8 cellular contexts compared by ENCODE assay signal in the genomic region with DNA sequence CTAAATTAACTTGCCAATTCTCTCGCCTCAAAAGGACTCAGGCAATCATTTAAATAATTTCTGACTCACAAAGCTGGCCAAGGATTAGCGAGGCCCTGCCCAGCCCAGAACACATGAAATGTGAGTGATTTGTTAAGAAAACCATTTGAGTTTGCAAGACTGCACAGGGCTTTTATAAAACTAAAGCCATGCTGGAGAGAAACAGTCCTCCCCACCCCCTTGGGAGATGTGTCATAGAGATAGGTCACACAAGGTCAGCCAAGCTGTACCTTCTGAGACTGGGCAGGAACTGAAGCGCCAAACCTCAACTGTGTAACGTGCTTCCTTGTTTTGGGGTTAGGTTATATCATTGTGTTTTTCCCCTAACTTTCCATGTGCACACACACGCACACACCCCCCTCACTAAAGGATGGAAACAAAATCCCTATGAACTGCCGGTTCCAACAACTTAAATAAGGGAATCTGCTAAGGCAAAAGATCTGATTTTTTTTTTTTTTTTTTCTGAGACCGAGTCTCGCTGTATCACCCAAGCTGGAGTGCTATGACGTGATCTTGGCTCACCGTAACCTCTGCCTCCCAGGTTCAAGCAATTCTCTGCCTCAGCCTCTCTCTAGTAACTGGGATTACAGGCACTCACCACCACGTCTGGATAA. TPM values are rescaled to one million over a fixed set of nuclear protein-coding genes. Genes with fewer than 3 reads are reported as not detected.
DNase-seq lines count a peak whose midpoint lies in the region; ATAC-seq and TF ChIP-seq lines count a peak whose summit lies in the region.

No MANE protein-coding gene starts in this region.

- H3K27ac ChIP-seq in HEK293 (ENCODE audit: extremely low read depth, low read depth, low read length) (no peak overlapping the region), mesendoderm (ENCODE audit: low read depth, low read length) (no peak overlapping the region)

- peak overlapping the region in 3 of 5 experiments; percentile 58 to 69 (median 60) for H3K4me3 Mint-ChIP-seq in brain

- H3K4ac ChIP-seq in mesendoderm (ENCODE audit: low read depth, low read length), result no peak overlapping the region

- no peak overlapping the region for H3K4me2 ChIP-seq in mesendoderm (ENCODE audit: low read length)

- peak overlapping the region; percentile 15 for H3K56ac ChIP-seq in mesendoderm (ENCODE audit: low read length)

- no peak overlapping the region for H2AK5ac ChIP-seq in mesendoderm (ENCODE audit: low read length)

- CTCF ChIA-PET in HEK293 (lab: Yijun Ruan, JAX), result interaction anchor here (1.0 to 1.8 kb wide), 2 partner anchors 10 to 73 kb away, joined by 3 to 16 read pairs; no protein-coding TSS in a partner anchor

- H3K9me3 Mint-ChIP-seq in brain, result peaks cover 3 to 10% (median 7%) of the 10 kb centered on the region in 5 experiments

- POLR2A ChIA-PET in HEK293 (lab: Yijun Ruan, JAX), result interaction anchor here (0.6 to 0.7 kb wide), 2 partner anchors 20 to 250 kb away, joined by 3 read pairs; no protein-coding TSS in a partner anchor

- no peaks in the 10 kb centered on the region for H3K79me2 ChIP-seq in mesendoderm (ENCODE audit: control insufficient read depth, insufficient read depth, low read length)

- peak; percentile 99 for ATAC-seq in GM18508 (IDR thresholded peaks at IDR 0.05; ENCODE audit: insufficient read depth, unreplicated experiment)

- H3K4me3 ChIP-seq in HEK293 (ENCODE audit: low read depth, low read length) (no peak overlapping the region), mesendoderm (ENCODE audit: low read length) (no peak overlapping the region)

- H3K9ac ChIP-seq in mesendoderm (ENCODE audit: low read length), result no peak overlapping the region

- no peak overlapping the region for H3K23ac ChIP-seq in mesendoderm (ENCODE audit: low read length)

- H3K27me3 ChIP-seq in mesendoderm (ENCODE audit: insufficient read depth, low read length, poor library complexity), result no peaks in the 10 kb centered on the region

- H2BK120ac ChIP-seq in mesendoderm (ENCODE audit: low read depth, low read length), result no peak overlapping the region

- H2BK15ac ChIP-seq in mesendoderm (replicated peaks; ENCODE audit: low read depth), result no peak overlapping the region

- no peaks in the 10 kb centered on the region for H3K36me3 ChIP-seq in HEK293 (ENCODE audit: control insufficient read depth in 2 of 2, insufficient read depth in 1 of 2, low read length in 2 of 2)
- no peaks in the 10 kb centered on the region for H3K36me3 ChIP-seq in mesendoderm (ENCODE audit: control insufficient read depth, insufficient read depth, low read length)

- no peak overlapping the region for H4K5ac ChIP-seq in mesendoderm (ENCODE audit: low read length)

- H3K9me3 ChIP-seq in HEK293 (ENCODE audit: control insufficient read depth, insufficient read depth, low read depth, low read length), result no peaks in the 10 kb centered on the region

- peak overlapping the region in 4 of 5 experiments; percentile 91 to 97 (median 94) for H3K27ac Mint-ChIP-seq in brain

- no peak overlapping the region for H3K18ac ChIP-seq in mesendoderm (ENCODE audit: low read length)

- peaks cover 6% of the 10 kb centered on the region for H3K36me3 Mint-ChIP-seq in brain

- TF ChIP-seq CTCF in HEK293 (tag by site-specific recombination; IDR thresholded peaks at IDR 0.05) (no peak), brain (conservative IDR thresholded peaks at IDR 0.05) (no peak)

- peak; percentile 61 for DNase-seq in LoVo (ENCODE audit: low spot score)
- DNase-seq in mesendoderm, result no peak
- no peak for DNase-seq in NCI-H1436 treated with DMSO at 0.1 percent for 48 hours (lab: John Stamatoyannopoulos, UW)
- no peak for DNase-seq in DMS53 (lab: John Stamatoyannopoulos, UW)
- DNase-seq in iPS-NIHi7 (ENCODE audit: extremely low spot score), result no peak

- H2BK5ac ChIP-seq in mesendoderm (ENCODE audit: low read length), result no peak overlapping the region

- no peak overlapping the region for H4K8ac ChIP-seq in mesendoderm (ENCODE audit: low read depth, low read length)

- H3K27me3 Mint-ChIP-seq in brain, result no peaks in the 10 kb centered on the region

- H3K4me1 ChIP-seq in HEK293 (ENCODE audit: control insufficient read depth, insufficient read depth, low read length) (peaks cover 5% of the 10 kb centered on the region), mesendoderm (ENCODE audit: control insufficient read depth, low read depth, low read length) (peaks cover 1% of the 10 kb centered on the region)

- peaks cover 1% of the 10 kb centered on the region for H3K79me1 ChIP-seq in mesendoderm (ENCODE audit: low read length)

- no CpG with 5 or more reads among the region's 11 CpGs for WGBS in mesendoderm (ENCODE audit: extremely low coverage, insufficient coverage, low lambda C conversion rate)

- peaks cover 42% of the 10 kb centered on the region for H3K4me1 Mint-ChIP-seq in brain

TF ChIP-seq in HEK293, 187 proteins besides CTCF, POLR2A, EP300 and RAD21:
- TF ChIP-seq ZNF140 (tag by site-specific recombination; IDR thresholded peaks at IDR 0.05) (no peak), ZNF274 (IDR thresholded peaks at IDR 0.05; ENCODE audit: low read length) (no peak), ZNF274 (tag by site-specific recombination; IDR thresholded peaks at IDR 0.05; ENCODE audit: borderline replicate concordance) (no peak), ZNF830 (tag by site-specific recombination; IDR thresholded peaks at IDR 0.05; ENCODE audit: low read depth) (no peak), ZNF341 (tag by site-specific recombination; IDR thresholded peaks at IDR 0.05; ENCODE audit: low read depth) (0 out of 2 replicates have a peak, but pooled peaks have one; percentile 13), ZNF354C (tag by site-specific recombination; IDR thresholded peaks at IDR 0.05; ENCODE audit: borderline replicate concordance, low read depth) (no peak), KLF7 (tag by site-specific recombination; IDR thresholded peaks at IDR 0.05; ENCODE audit: borderline replicate concordance) (no peak), HOXD13 (CRISPR knock-in tag; IDR thresholded peaks at IDR 0.05; ENCODE audit: borderline replicate concordance) (no peak), ZNF555 (tag by site-specific recombination; conservative IDR thresholded peaks at IDR 0.05) (no peak), ZNF362 (tag by site-specific recombination; IDR thresholded peaks at IDR 0.05) (no peak), ZNF792 (tag by site-specific recombination; IDR thresholded peaks at IDR 0.05) (no peak), SP7 (tag by site-specific recombination; IDR thresholded peaks at IDR 0.05) (peak; percentile 59), ZNF580 (tag by site-specific recombination; IDR thresholded peaks at IDR 0.05) (no peak), ZNF626 (tag by site-specific recombination; IDR thresholded peaks at IDR 0.05) (no peak), ZNF623 (tag by site-specific recombination; IDR thresholded peaks at IDR 0.05) (no peak), TRIM28 (IDR thresholded peaks at IDR 0.05; ENCODE audit: borderline replicate concordance, low read length) (peak; percentile 54; the same call in 1 of the 2 replicates), ZNF621 (tag by site-specific recombination; IDR thresholded peaks at IDR 0.05) (no peak), ZNF561 (tag by site-specific recombination; IDR thresholded peaks at IDR 0.05; ENCODE audit: borderline replicate concordance) (no peak)

RNA-seq across cellular contexts. Expression of gene SPATA12, which starts 8.1 kb away (rescaled TPM):
- not detected for polyA plus RNA-seq in brain (ENCODE audit: insufficient read depth, low read depth, low replicate concordance)
- 0.49 TPM for polyA plus RNA-seq in mesendoderm (2013, experiment 1 of 2)
- polyA plus RNA-seq in mesendoderm (2013, experiment 2 of 2), result 0.56 TPM
